In the genomic region with DNA sequence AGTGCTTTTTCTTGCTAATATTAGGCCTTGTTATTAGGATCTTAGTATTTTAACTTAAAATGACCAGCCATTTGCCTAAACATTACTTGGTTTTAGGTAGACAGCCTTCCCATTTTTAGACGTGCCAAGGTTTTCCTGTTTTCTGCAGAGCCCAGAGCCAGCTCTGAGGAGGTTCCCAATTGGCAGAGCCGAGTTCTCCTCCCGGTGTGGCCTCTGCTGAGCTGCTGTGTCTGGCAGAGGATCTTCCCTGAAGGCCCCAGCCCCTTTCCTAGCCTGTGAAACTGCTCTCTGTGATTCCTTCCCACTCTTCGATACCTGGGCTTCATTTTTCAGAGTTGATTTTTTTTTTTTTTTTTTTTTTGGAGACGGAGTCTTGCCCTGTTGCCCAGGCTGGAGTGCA, we compare ENCODE assay signal across 16 cellular contexts.
DNase-seq lines count a peak whose midpoint lies in the region; ATAC-seq and TF ChIP-seq lines count a peak whose summit lies in the region.
"Had no signal": no experiment of that assay in that cellular context is flagged by ENCODE, and none has a peak within 500 bp of the region (broad histone marks: within the 10 kb centered on the region; RNA-seq: fewer than 3 reads in every experiment).

No MANE protein-coding gene starts in this region.

- H2AFZ ChIP-seq in trophoblast cell (ENCODE audit: insufficient read depth, low read length, poor library complexity): no peak overlapping the region

- H3K9me3 Mint-ChIP-seq in nephron (no peaks in the 10 kb centered on the region), endothelial cell (ENCODE audit: unreplicated experiment) (no peaks in the 10 kb centered on the region)
- H3K9me3 Mint-ChIP-seq: CD4-positive, alpha-beta T cell had no signal

- H3K79me2 ChIP-seq in trophoblast cell (ENCODE audit: control insufficient read depth, insufficient read depth, low read length, poor library complexity): no peaks in the 10 kb centered on the region

- no peak overlapping the region for H2AK5ac ChIP-seq in trophoblast cell (ENCODE audit: low read length)

- TF ChIP-seq POLR2A in testis (IDR thresholded peaks at IDR 0.05): no peak

- no peak overlapping the region for H3K4me3 Mint-ChIP-seq in nephron
- H3K4me3 Mint-ChIP-seq in endothelial cell (ENCODE audit: unreplicated experiment): no peak overlapping the region
- H3K4me3 Mint-ChIP-seq: CD4-positive, alpha-beta T cell; H9 had no signal

- H3K9ac ChIP-seq in trophoblast cell (ENCODE audit: low read length): no peak overlapping the region

- H2BK120ac ChIP-seq in trophoblast cell (ENCODE audit: insufficient read depth, low read length, poor library complexity): no peak overlapping the region

- H3K9me3 ChIP-seq in left ventricle myocardium inferior (replicated peaks): no peaks in the 10 kb centered on the region
- no peaks in the 10 kb centered on the region for H3K9me3 ChIP-seq in testis
- H3K9me3 ChIP-seq in aorta (ENCODE audit: control insufficient read depth, low read length): no peaks in the 10 kb centered on the region
- H3K9me3 ChIP-seq in trophoblast cell (ENCODE audit: insufficient read depth, low read depth, low read length): no peaks in the 10 kb centered on the region
- H3K9me3 ChIP-seq: A549, Caco-2 had no signal

- H3K27ac ChIP-seq in left ventricle myocardium inferior (replicated peaks): peak overlapping the region; percentile 17
- H3K27ac ChIP-seq in testis: peak overlapping the region in 1 of 2 donors; percentile 25
- H3K27ac ChIP-seq in aorta (ENCODE audit: low read depth in 1 of 2, low read length in 2 of 2): no peak overlapping the region
- H3K27ac ChIP-seq in trophoblast cell (ENCODE audit: low read depth, low read length): no peak overlapping the region
- H3K27ac ChIP-seq: 22Rv1, A549, C4-2B had no signal

- no peak overlapping the region for H4K12ac ChIP-seq in trophoblast cell (ENCODE audit: low read depth, low read length)

- H3K27me3 ChIP-seq in left ventricle myocardium inferior (ENCODE audit: low read depth) (no peaks in the 10 kb centered on the region), testis (no peaks in the 10 kb centered on the region), aorta (ENCODE audit: control insufficient read depth in 1 of 2, insufficient read depth in 2 of 2, low read length in 1 of 2) (no peaks in the 10 kb centered on the region), trophoblast cell (ENCODE audit: insufficient read depth, low read length) (no peaks in the 10 kb centered on the region)

- ATAC-seq in left ventricle myocardium superior: no peak
- ATAC-seq in aorta (ENCODE audit: low FRiP score): peak; percentile 57
- ATAC-seq in GM21723 (IDR thresholded peaks at IDR 0.05; ENCODE audit: unreplicated experiment): no peak
- ATAC-seq: A549, HepG2 had no signal

- H3K4me1 Mint-ChIP-seq in nephron (peaks cover 6% of the 10 kb centered on the region), endothelial cell (ENCODE audit: unreplicated experiment) (no peaks in the 10 kb centered on the region)

- no peak overlapping the region for H4K91ac ChIP-seq in trophoblast cell (ENCODE audit: low read depth, low read length)

- no peak overlapping the region for H2BK12ac ChIP-seq in trophoblast cell (ENCODE audit: low read length)

- no peak overlapping the region for H2BK5ac ChIP-seq in trophoblast cell (ENCODE audit: low read depth, low read length, poor library complexity)

- whole genome bisulfite sequencing in testis, 2 donors: 63 to 64% methylated on average over 5 of the region's 5 CpGs
- WGBS in aorta, 2 donors: 22 to 30% methylated on average over 4 to 5 of the region's 5 CpGs
- WGBS in trophoblast cell (ENCODE audit: extremely low coverage, insufficient coverage, insufficient read length): no CpG with 5 or more reads among the region's 5 CpGs

- H3K36me3 Mint-ChIP-seq in nephron (ENCODE audit: low read depth) (peaks cover 10% of the 10 kb centered on the region), endothelial cell (ENCODE audit: low read depth, unreplicated experiment) (peaks cover 6% of the 10 kb centered on the region)

- H4K8ac ChIP-seq in trophoblast cell (ENCODE audit: low read depth, low read length): no peak overlapping the region

- H3K4me2 ChIP-seq in trophoblast cell (ENCODE audit: low read length): no peak overlapping the region
- H3K4me2 ChIP-seq: A549 had no signal

- no peaks in the 10 kb centered on the region for H3K79me1 ChIP-seq in trophoblast cell (ENCODE audit: low read length)

- H3K27ac Mint-ChIP-seq in nephron: peak overlapping the region in 2 of 3 experiments; percentile 49 to 73
- no peak overlapping the region for H3K27ac Mint-ChIP-seq in endothelial cell (ENCODE audit: unreplicated experiment)
- H3K27ac Mint-ChIP-seq: CD4-positive, alpha-beta T cell had no signal

- H3K4me3 ChIP-seq in left ventricle myocardium inferior: no peak overlapping the region
- no peak overlapping the region for H3K4me3 ChIP-seq in testis
- no peak overlapping the region for H3K4me3 ChIP-seq in aorta (ENCODE audit: low read length in 2 of 2)
- no peak overlapping the region for H3K4me3 ChIP-seq in trophoblast cell (ENCODE audit: low read depth, low read length)
- H3K4me3 ChIP-seq: A549 had no signal

- H3K36me3 ChIP-seq in left ventricle myocardium inferior (no peaks in the 10 kb centered on the region), testis (ENCODE audit: low read depth, missing control alignments) (no peaks in the 10 kb centered on the region), aorta (ENCODE audit: control insufficient read depth in 1 of 2, insufficient read depth in 2 of 2, low read length in 1 of 2) (no peaks in the 10 kb centered on the region), trophoblast cell (ENCODE audit: control insufficient read depth in 1 of 2, insufficient read depth in 2 of 2, low read length in 2 of 2) (no peaks in the 10 kb centered on the region)

- H3K23ac ChIP-seq in trophoblast cell (ENCODE audit: low read length): no peak overlapping the region

- H3K14ac ChIP-seq in trophoblast cell (ENCODE audit: low read length): no peak overlapping the region

- H3K4me1 ChIP-seq in left ventricle myocardium inferior: peaks cover 23% of the 10 kb centered on the region
- no peaks in the 10 kb centered on the region for H3K4me1 ChIP-seq in testis
- H3K4me1 ChIP-seq in aorta (ENCODE audit: control insufficient read depth in 1 of 2, insufficient read depth in 2 of 2, low read length in 2 of 2): peaks cover 0 to 4% of the 10 kb centered on the region in 2 donors
- no peaks in the 10 kb centered on the region for H3K4me1 ChIP-seq in trophoblast cell (ENCODE audit: control insufficient read depth in 1 of 2, insufficient read depth in 2 of 2, low read length in 2 of 2)
- H3K4me1 ChIP-seq: A549, Caco-2 had no signal

- no peak for TF ChIP-seq CTCF in left ventricle myocardium inferior (IDR thresholded peaks at IDR 0.05; ENCODE audit: borderline replicate concordance)
- TF ChIP-seq CTCF in nephron (IDR thresholded peaks at IDR 0.05; ENCODE audit: unreplicated experiment in 3 of 3): no peak
- no peak for TF ChIP-seq CTCF in testis (IDR thresholded peaks at IDR 0.05)
- no peak for TF ChIP-seq CTCF in endothelial cell (IDR thresholded peaks at IDR 0.05; ENCODE audit: unreplicated experiment)

- H3K27me3 Mint-ChIP-seq in nephron (ENCODE audit: low read depth): no peaks in the 10 kb centered on the region
- no peaks in the 10 kb centered on the region for H3K27me3 Mint-ChIP-seq in endothelial cell (ENCODE audit: unreplicated experiment)
- H3K27me3 Mint-ChIP-seq: CD4-positive, alpha-beta T cell had no signal

- intact Hi-C loops in left ventricle myocardium inferior (cut with micrococcal nuclease) (no loop called here), left ventricle myocardium superior (cut with micrococcal nuclease) (no loop called here), testis (cut with DNase I; ENCODE audit: low total_unique reads) (no loop called here), aorta (cut with DNase I) (no loop called here)

- H3K18ac ChIP-seq in trophoblast cell (ENCODE audit: low read length): no peak overlapping the region

- no peak for DNase-seq in left ventricle myocardium inferior
- DNase-seq in left ventricle myocardium superior: no peak
- peak; percentile 24 for DNase-seq in testis
- no peak for DNase-seq in aorta
- DNase-seq in trophoblast cell: no peak
- no peak for DNase-seq in endothelial cell (ENCODE audit: low spot score)
- DNase-seq: AML-193; Caco-2; CD4-positive, alpha-beta T cell; H9 had no signal

- no peak overlapping the region for H3K4ac ChIP-seq in trophoblast cell (ENCODE audit: low read depth, low read length)
